ENCODE assay signal across 12 cellular contexts in the genomic region with DNA sequence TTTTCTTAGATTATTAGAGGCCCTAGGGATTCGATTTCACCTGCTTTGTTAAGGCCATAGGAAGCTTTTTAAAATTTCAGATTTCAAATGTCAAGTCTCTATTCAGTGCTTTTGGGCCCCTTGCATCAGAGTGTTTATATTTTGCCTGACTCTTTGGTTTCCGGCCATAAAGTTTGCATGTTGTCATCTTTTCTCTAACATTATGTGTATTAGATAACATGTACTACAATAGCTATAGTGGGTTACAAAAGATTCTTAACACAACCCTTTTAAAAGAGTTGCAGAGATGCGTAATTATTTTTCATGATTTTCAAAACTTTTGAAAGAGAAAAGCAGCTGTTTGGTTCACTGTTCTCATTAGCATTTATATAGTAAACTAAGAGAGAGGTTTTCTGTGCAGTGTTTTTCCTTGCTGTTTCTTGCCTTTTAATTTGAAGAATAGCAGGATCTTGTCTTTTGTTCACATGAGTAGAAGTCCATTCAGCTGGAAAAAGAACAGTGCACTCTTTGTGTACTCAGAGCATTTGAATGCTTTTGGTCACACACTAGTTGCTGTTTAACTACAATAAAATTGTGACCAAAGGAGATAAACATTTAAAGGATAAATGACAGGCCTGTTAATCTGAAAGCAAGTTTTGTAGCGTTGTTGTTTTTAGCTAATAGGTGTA. TPM values are rescaled to one million over a fixed set of nuclear protein-coding genes. Genes with fewer than 3 reads are reported as not detected.
DNase-seq lines count a peak whose midpoint lies in the region; ATAC-seq, FAIRE-seq and TF ChIP-seq lines count a peak whose summit lies in the region.
"Had no signal": no experiment of that assay in that cellular context is flagged by ENCODE, and none has a peak within 500 bp of the region (broad histone marks: within the 10 kb centered on the region; RNA-seq: fewer than 3 reads in every experiment).

No MANE protein-coding gene starts in this region.

- H3K9ac ChIP-seq in HUES48 (ENCODE audit: low read depth, low read length) = no peak overlapping the region

- no peak for TF ChIP-seq CTCF in gastrocnemius medialis (IDR thresholded peaks at IDR 0.05 in 4 of 5, conservative IDR thresholded peaks at IDR 0.05 in 1 of 5)

- H3K36me3 ChIP-seq in HUES48 (ENCODE audit: control insufficient read depth, insufficient read depth, low read length) (no peaks in the 10 kb centered on the region), gastrocnemius medialis (no peaks in the 10 kb centered on the region)
- H3K36me3 ChIP-seq: vagina had no signal

- ATAC-seq in gastrocnemius medialis = no peak

- TF ChIP-seq POLR2A in gastrocnemius medialis (IDR thresholded peaks at IDR 0.05) = no peak

- H3K9me3 ChIP-seq in HUES48 (ENCODE audit: control insufficient read depth, insufficient read depth, low read length) (no peaks in the 10 kb centered on the region), gastrocnemius medialis (no peaks in the 10 kb centered on the region)
- H3K9me3 ChIP-seq: psoas muscle, vagina had no signal

- intact Hi-C loops in gastrocnemius medialis (cut with DNase I; ENCODE audit: low total_unique reads) = no loop called here
- intact Hi-C loops in posterior vena cava (cut with DNase I) = no loop called here

- peak; percentile 79 for FAIRE-seq in islet of Langerhans (lab: Jason Lieb, UNC)

- in situ Hi-C loops in SK-MEL-5 (cut with HindIII; ENCODE audit: low pct_unique_long_range_greater_than_20kb, low sequenced_read_pairs) (no loop called here), gastrocnemius medialis (cut with MboI; ENCODE audit: low sequenced_read_pairs in 4 of 4) (no loop called here)

- H3K27ac ChIP-seq in HUES48 (ENCODE audit: low read depth, low read length) (peak overlapping the region; percentile 54), substantia nigra (ENCODE audit: low read depth, low read length, poor library complexity, severe bottlenecking) (peak overlapping the region; percentile 35), gastrocnemius medialis (no peak overlapping the region)
- H3K27ac ChIP-seq: psoas muscle, vagina had no signal

- no peak overlapping the region; the same call in 1 of the 2 replicates for H3K4me3 ChIP-seq in HUES48 (ENCODE audit: low read depth, low read length)
- H3K4me3 ChIP-seq in gastrocnemius medialis = no peak overlapping the region
- H3K4me3 ChIP-seq: psoas muscle, vagina had no signal

- H3K27me3 ChIP-seq in HUES48 (ENCODE audit: control insufficient read depth, insufficient read depth, low read length) = no peaks in the 10 kb centered on the region
- no peaks in the 10 kb centered on the region for H3K27me3 ChIP-seq in gastrocnemius medialis
- H3K27me3 ChIP-seq: vagina had no signal

- H3K4me1 ChIP-seq in HUES48 (ENCODE audit: control insufficient read depth, insufficient read depth, low read length) (peaks cover 13% of the 10 kb centered on the region), gastrocnemius medialis (peaks cover 16 to 34% of the 10 kb centered on the region in 2 donors)

- peak; percentile 71 for DNase-seq in SK-MEL-5 (ENCODE audit: low read depth, low spot score)
- peak in 2 of 49 donors; percentile 6 to 55 for DNase-seq in substantia nigra (lab: John Stamatoyannopoulos, UW)
- DNase-seq in GM19238 (ENCODE audit: insufficient read length, low spot score) = no peak
- DNase-seq in gastrocnemius medialis = no peak
- no peak for DNase-seq in posterior vena cava (ENCODE audit: low spot score)
- DNase-seq: activated naive CD4-positive, alpha-beta T cell treated with anti-CD3 and anti-CD28 coated beads, Interleukin-2, amount 50 U/mL, for 16 hours; effector CD4-positive, alpha-beta T cell; GOT3; psoas muscle had no signal

RNA-seq across cellular contexts. Expression of a gene that starts 52.5 kb away (rescaled TPM):
- 58.2 and 64.1 TPM in 2 replicates for total RNA-seq in SK-MEL-5 (2014; rRNA removed; shearing (Covaris generic))
- polyA plus RNA-seq in SK-MEL-5 (2015; cell fraction: cytosol; rRNA removed) = 56.7 and 66.2 TPM in 2 replicates
- polyA plus RNA-seq in SK-MEL-5 (2015; cell fraction: nucleus; rRNA removed) = 11.4 and 14.7 TPM in 2 replicates
- 10 to 100 TPM; 62.0 to 90.1 (median 75.1) TPM for total RNA-seq in gastrocnemius medialis
- total RNA-seq in posterior vena cava = 10 to 100 TPM; 77.7 to 98.0 TPM

RNA-seq across cellular contexts. Expression of a gene that starts 52.8 kb away (rescaled TPM):
- 3.6 and 4.1 TPM in 2 replicates for total RNA-seq in SK-MEL-5 (2014; rRNA removed; shearing (Covaris generic))
- polyA plus RNA-seq in SK-MEL-5 (2015; cell fraction: cytosol; rRNA removed) = 1.5 and 2.5 TPM in 2 replicates
- polyA plus RNA-seq in SK-MEL-5 (2015; cell fraction: nucleus; rRNA removed) = 7.5 and 9.3 TPM in 2 replicates
- total RNA-seq in gastrocnemius medialis = under 1 TPM; 0.53 to 0.75 (median 0.68) TPM
- total RNA-seq in posterior vena cava = 1 to 10 TPM; 6.6 to 6.8 TPM

Comparison
In these comparisons a context has a peak if more than half of its experiments do, and no peak if none do; other contexts are left out.
1. H3K27ac ChIP-seq: peak in HUES48 (single experiment) and substantia nigra (single experiment); none in gastrocnemius medialis (0 of 4).